ENCODE assay signal across 19 cellular contexts in the genomic region with DNA sequence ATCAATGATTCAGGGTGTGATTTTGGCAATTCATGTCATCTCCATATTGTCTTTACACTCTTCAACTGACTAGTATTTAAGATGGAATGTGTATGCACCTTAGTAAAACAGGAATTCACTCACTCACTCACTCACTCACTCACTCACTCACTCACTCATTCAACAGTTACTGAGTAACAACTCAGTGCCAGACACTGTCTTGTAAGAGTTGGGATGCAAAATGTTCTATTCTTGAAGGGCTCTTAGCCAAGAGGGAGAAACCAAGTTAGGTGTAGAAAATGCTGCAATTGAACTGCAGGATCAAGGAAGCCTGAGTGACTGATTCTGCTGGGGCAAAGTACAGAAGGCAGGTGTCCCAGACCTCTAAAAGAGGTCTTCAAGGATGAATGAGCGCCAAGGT. TPM values are rescaled to one million over a fixed set of nuclear protein-coding genes. Genes with fewer than 3 reads are reported as not detected.
DNase-seq lines count a peak whose midpoint lies in the region; ATAC-seq, FAIRE-seq and TF ChIP-seq lines count a peak whose summit lies in the region.
"Had no signal": no experiment of that assay in that cellular context is flagged by ENCODE, and none has a peak within 500 bp of the region (broad histone marks: within the 10 kb centered on the region; RNA-seq: fewer than 3 reads in every experiment).

No MANE protein-coding gene starts in this region.

- no peak for TF ChIP-seq POLR2A in H54 (IDR thresholded peaks at IDR 0.05; ENCODE audit: low read depth, low read length)

- H3K36me3 ChIP-seq in lower lobe of right lung: no peaks in the 10 kb centered on the region
- H3K36me3 ChIP-seq: HAP-1 had no signal

- no peak for ATAC-seq in lower lobe of right lung
- ATAC-seq: A549, GM23338 had no signal

- no peak overlapping the region for H3K27ac ChIP-seq in lower lobe of right lung
- H3K27ac ChIP-seq: A549 had no signal

- peak overlapping the region; percentile 5 for H3K27ac Mint-ChIP-seq in dendritic cell treated with granulocyte-macrophage colony-stimulating factor and Interleukin-4, amounts not matched to agents 40 ng/mL and 50 ng/mL, for 4 days
- H3K27ac Mint-ChIP-seq in activated T-helper 2 cell treated with anti-CD3 and anti-CD28 coated beads, Interferon-gamma antibody, Interleukin-2, Interleukin-4, amounts not matched to agents 10 μg/mL and 5 μg/mL and 100 μg/mL, durations not matched to agents 14 hours and 24 hours and 36 hours: no peak overlapping the region
- H3K27ac Mint-ChIP-seq: CD4-positive, alpha-beta memory T cell; GM23338 had no signal

- H3K4me1 ChIP-seq in lower lobe of right lung: no peaks in the 10 kb centered on the region
- H3K4me1 ChIP-seq: A549, HAP-1 had no signal

- no peak overlapping the region for H3K4me3 ChIP-seq in lower lobe of right lung
- H3K4me3 ChIP-seq: A549, GM23338, HAP-1 had no signal

- peaks cover 16% of the 10 kb centered on the region for H3K4me1 Mint-ChIP-seq in dendritic cell treated with granulocyte-macrophage colony-stimulating factor and Interleukin-4, amounts not matched to agents 40 ng/mL and 50 ng/mL, for 4 days (ENCODE audit: low read depth)
- no peaks in the 10 kb centered on the region for H3K4me1 Mint-ChIP-seq in activated T-helper 2 cell treated with anti-CD3 and anti-CD28 coated beads, Interferon-gamma antibody, Interleukin-2, Interleukin-4, amounts not matched to agents 10 μg/mL and 5 μg/mL and 100 μg/mL, durations not matched to agents 14 hours and 24 hours and 36 hours (ENCODE audit: low read depth)
- H3K4me1 Mint-ChIP-seq: GM23338 had no signal

- peaks cover 16% of the 10 kb centered on the region for H3K36me3 Mint-ChIP-seq in dendritic cell treated with granulocyte-macrophage colony-stimulating factor and Interleukin-4, amounts not matched to agents 40 ng/mL and 50 ng/mL, for 4 days (ENCODE audit: low read depth)
- no peaks in the 10 kb centered on the region for H3K36me3 Mint-ChIP-seq in activated T-helper 2 cell treated with anti-CD3 and anti-CD28 coated beads, Interferon-gamma antibody, Interleukin-2, Interleukin-4, amounts not matched to agents 10 μg/mL and 5 μg/mL and 100 μg/mL, durations not matched to agents 14 hours and 24 hours and 36 hours (ENCODE audit: low read depth)
- H3K36me3 Mint-ChIP-seq: CD4-positive, alpha-beta memory T cell had no signal

- no peak overlapping the region for H3K4me3 Mint-ChIP-seq in dendritic cell treated with granulocyte-macrophage colony-stimulating factor and Interleukin-4, amounts not matched to agents 40 ng/mL and 50 ng/mL, for 4 days
- H3K4me3 Mint-ChIP-seq in activated T-helper 2 cell treated with anti-CD3 and anti-CD28 coated beads, Interferon-gamma antibody, Interleukin-2, Interleukin-4, amounts not matched to agents 10 μg/mL and 5 μg/mL and 100 μg/mL, durations not matched to agents 14 hours and 24 hours and 36 hours (ENCODE audit: low read depth): no peak overlapping the region
- H3K4me3 Mint-ChIP-seq: CD4-positive, alpha-beta memory T cell; GM23338 had no signal

- intact Hi-C loops in dendritic cell treated with granulocyte-macrophage colony-stimulating factor and Interleukin-4, amounts not matched to agents 40 ng/mL and 50 ng/mL, for 4 days (cut with micrococcal nuclease): no loop called here
- intact Hi-C loops in activated T-helper 2 cell treated with anti-CD3 and anti-CD28 coated beads, Interferon-gamma antibody, Interleukin-2, Interleukin-4, amounts not matched to agents 10 μg/mL and 5 μg/mL and 100 μg/mL, durations not matched to agents 14 hours and 24 hours and 36 hours (cut with micrococcal nuclease): no loop called here
- intact Hi-C loops in lower lobe of right lung (cut with DNase I): no loop called here

- TF ChIP-seq CTCF in lower lobe of right lung (IDR thresholded peaks at IDR 0.05): no peak

- no peaks in the 10 kb centered on the region for H3K27me3 ChIP-seq in lower lobe of right lung (ENCODE audit: low read depth)

- H3K27me3 Mint-ChIP-seq in dendritic cell treated with granulocyte-macrophage colony-stimulating factor and Interleukin-4, amounts not matched to agents 40 ng/mL and 50 ng/mL, for 4 days: peaks cover 2% of the 10 kb centered on the region
- H3K27me3 Mint-ChIP-seq in activated T-helper 2 cell treated with anti-CD3 and anti-CD28 coated beads, Interferon-gamma antibody, Interleukin-2, Interleukin-4, amounts not matched to agents 10 μg/mL and 5 μg/mL and 100 μg/mL, durations not matched to agents 14 hours and 24 hours and 36 hours (ENCODE audit: low read depth): peaks cover 36% of the 10 kb centered on the region

- H3K9me3 Mint-ChIP-seq in dendritic cell treated with granulocyte-macrophage colony-stimulating factor and Interleukin-4, amounts not matched to agents 40 ng/mL and 50 ng/mL, for 4 days: no peaks in the 10 kb centered on the region
- H3K9me3 Mint-ChIP-seq in activated T-helper 2 cell treated with anti-CD3 and anti-CD28 coated beads, Interferon-gamma antibody, Interleukin-2, Interleukin-4, amounts not matched to agents 10 μg/mL and 5 μg/mL and 100 μg/mL, durations not matched to agents 14 hours and 24 hours and 36 hours: no peaks in the 10 kb centered on the region
- H3K9me3 Mint-ChIP-seq: GM23338 had no signal

- DNase-seq in H54 (ENCODE audit: insufficient read length, low spot score) (no peak), middle frontal gyrus (ENCODE audit: extremely low spot score, low spot score) (peak; percentile 13), lower lobe of right lung (no peak), AG08395 (ENCODE audit: low spot score) (no peak)
- no peak for DNase-seq in activated T-helper 2 cell treated with anti-CD3 and anti-CD28 coated beads, Interferon-gamma antibody, Interleukin-2, Interleukin-4, amounts not matched to agents 10 μg/mL and 5 μg/mL and 100 μg/mL, durations not matched to agents 14 hours and 24 hours and 36 hours (ENCODE audit: low spot score)
- no peak for DNase-seq in activated CD4-positive, CD25-positive, alpha-beta regulatory T cell (lab: John Stamatoyannopoulos, UW)
- DNase-seq: 8988T; ACHN; C1 segment of cervical spinal cord; Calu3; CD4-positive, alpha-beta memory T cell; COR-L47; DMS53; DMS79 treated with DMSO at 0.1 percent for 48 hours; GF-D8 had no signal

- peak; percentile 11 for FAIRE-seq in H54 (lab: Jason Lieb, UNC)
- FAIRE-seq: A549 had no signal

- no peaks in the 10 kb centered on the region for H3K9me3 ChIP-seq in lower lobe of right lung
- H3K9me3 ChIP-seq: A549, HAP-1 had no signal

RNA-seq across cellular contexts. Expression of gene ETV5, which starts 58.8 kb away (rescaled TPM):
- 0.85 and 1.3 TPM in 2 replicates for total RNA-seq in activated T-helper 2 cell treated with anti-CD3 and anti-CD28 coated beads, Interferon-gamma antibody, Interleukin-2, Interleukin-4, amounts not matched to agents 10 μg/mL and 5 μg/mL and 100 μg/mL, durations not matched to agents 14 hours and 24 hours and 36 hours
- total RNA-seq in lower lobe of right lung: 65.5 TPM

Comparison
In these comparisons a context has a peak if more than half of its experiments do, and no peak if none do; other contexts are left out.
1. RNA of gene ETV5, which starts 58.8 kb away (total RNA-seq): 65.5 TPM in lower lobe of right lung (single experiment); 0.85 to 1.3 TPM in activated T-helper 2 cell treated with anti-CD3 and anti-CD28 coated beads, Interferon-gamma antibody, Interleukin-2, Interleukin-4, amounts not matched to agents 10 μg/mL and 5 μg/mL and 100 μg/mL, durations not matched to agents 14 hours and 24 hours and 36 hours; every median in the first group is over 10 times any median in the second.